In genomic region chr13:105897575-105897974, GRCh38 we compare ENCODE assay signal across 28 cellular contexts.
"Had no signal": no experiment of that assay in that cellular context is flagged by ENCODE, and none has a peak within 500 bp of the region (broad histone marks: within the 10 kb centered on the region; RNA-seq: fewer than 3 reads in every experiment).

No MANE protein-coding gene starts in this region.

- H3K9me3 ChIP-seq: ovary, psoas muscle, suprapubic skin, testis, tibial artery, transverse colon, upper lobe of right lung, uterus had no signal

- DNase-seq: natural killer cell; occipital lobe; ovary; posterior cingulate gyrus; psoas muscle; right cardiac atrium; spleen; stimulated activated CD4-positive, alpha-beta T cell treated with anti-CD3 and anti-CD28 coated beads, Interleukin-12 subunit alpha, Interleukin-12 subunit beta, amount 100 ng/mL, for 4 hours; stimulated activated CD4-positive, alpha-beta T cell treated with anti-CD3 and anti-CD28 coated beads, Interleukin-1b, Interleukin-23, amount 100 ng/mL, for 48 hours; stimulated activated CD4-positive, alpha-beta T cell treated with anti-CD3 and anti-CD28 coated beads, Interleukin-4, amount 100 ng/mL, for 1 hour; stimulated activated CD4-positive, alpha-beta T cell treated with anti-CD3 and anti-CD28 coated beads, Interleukin-4, amount 100 ng/mL, for 4 hours; stimulated activated CD8-positive, alpha-beta memory T cell treated with anti-CD3 and anti-CD28 coated beads, Interleukin-4, amount 100 ng/mL, for 48 hours; stimulated activated naive CD4-positive, alpha-beta T cell; stimulated activated naive CD8-positive, alpha-beta T cell treated with anti-CD3 and anti-CD28 coated beads, Interleukin-15, amount 100 ng/mL, for 72 hours; stimulated activated naive CD8-positive, alpha-beta T cell treated with anti-CD3 and anti-CD28 coated beads, Interleukin-15, Interleukin-2, amounts not matched to agents 100 U/mL and 50 U/mL, for 24 hours; substantia nigra; testis; tibial artery; transverse colon; upper lobe of right lung; uterus had no signal

- H3K27ac ChIP-seq: neural progenitor cell, ovary, parathyroid adenoma, psoas muscle, skin epidermis, spleen, suprapubic skin, testis, tibial artery, transverse colon, upper lobe of right lung, uterus had no signal

- H3K4me1 ChIP-seq: neural progenitor cell, parathyroid adenoma, psoas muscle, spleen, suprapubic skin, testis, tibial artery, transverse colon, upper lobe of right lung, uterus had no signal

- H3K27me3 ChIP-seq: neural progenitor cell, ovary, spleen, suprapubic skin, testis, tibial artery, transverse colon, upper lobe of right lung, uterus had no signal

- H2AFZ ChIP-seq: neural progenitor cell, parathyroid adenoma had no signal

- H3K36me3 ChIP-seq: neural progenitor cell, ovary, spleen, suprapubic skin, tibial artery, transverse colon, upper lobe of right lung, uterus had no signal

- H3K4me3 ChIP-seq: neural progenitor cell, ovary, psoas muscle, skin epidermis, smooth muscle cell, spleen, suprapubic skin, testis, tibial artery, transverse colon, upper lobe of right lung, uterus had no signal

- ATAC-seq: natural killer cell; psoas muscle; right cardiac atrium; sciatic nerve; stimulated activated memory B cell treated with anti-CD40 and anti-IgM and Interleukin-4, amounts not matched to agents 10 μg/mL and 1 μg/mL and 100 μg/mL, for 72 hours; stimulated activated naive CD8-positive, alpha-beta T cell treated with anti-CD3 and anti-CD28 coated beads, Interleukin-15, amount 100 ng/mL, for 72 hours; stimulated activated naive CD8-positive, alpha-beta T cell treated with anti-CD3 and anti-CD28 coated beads, Interleukin-15, Interleukin-2, amounts not matched to agents 100 U/mL and 50 U/mL, for 24 hours; upper lobe of right lung had no signal

- H3K79me2 ChIP-seq: parathyroid adenoma had no signal

- H3K9ac ChIP-seq: neural progenitor cell, parathyroid adenoma had no signal

- H3K4me2 ChIP-seq: neural progenitor cell, smooth muscle cell had no signal
